21 cellular contexts compared by ENCODE assay signal in the genomic region with DNA sequence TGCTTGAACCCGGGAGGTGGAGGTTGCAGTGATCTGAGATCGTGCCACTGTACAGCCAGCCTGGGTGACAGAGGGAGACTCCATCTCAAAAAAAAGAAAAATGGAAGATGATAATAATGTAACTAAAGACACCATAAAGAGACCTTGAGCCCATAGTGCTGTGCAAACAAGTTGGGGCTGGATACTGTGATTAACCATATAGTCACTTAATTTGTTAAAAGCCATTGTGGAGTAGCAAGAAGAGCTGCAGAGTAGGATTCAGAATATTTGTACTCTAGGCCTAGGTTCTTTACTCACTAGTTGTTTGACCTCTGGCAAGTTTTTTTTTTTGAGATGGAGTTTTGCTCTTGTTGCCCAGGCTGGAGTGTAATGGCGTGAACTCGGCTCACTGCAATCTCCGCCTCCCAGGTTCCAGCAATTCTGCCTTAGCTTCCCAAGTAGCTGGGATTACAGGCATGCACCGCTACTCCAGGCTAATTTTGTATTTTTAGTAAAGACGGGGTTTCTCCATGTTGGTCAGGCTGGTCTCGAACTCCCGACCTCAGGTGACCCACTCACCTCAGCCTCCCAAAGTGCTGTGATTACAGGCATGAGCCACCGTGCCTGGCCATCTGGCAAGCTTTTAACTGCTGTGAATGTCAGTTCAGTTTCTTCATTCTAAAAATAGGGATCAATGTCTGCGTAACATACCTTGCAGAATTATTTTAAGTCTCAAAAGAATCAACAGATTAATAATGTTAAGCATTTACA. TPM values are rescaled to one million over a fixed set of nuclear protein-coding genes. Genes with fewer than 3 reads are reported as not detected.
A peak's percentile ranks its signal among the peaks of the same experiment; 100 is the strongest.
DNase-seq lines count a peak whose midpoint lies in the region; ATAC-seq lines count a peak whose summit lies in the region.
"Had no signal": no experiment of that assay in that cellular context is flagged by ENCODE, and none has a peak within 500 bp of the region (broad histone marks: within the 10 kb centered on the region; RNA-seq: fewer than 3 reads in every experiment).

No MANE protein-coding gene starts in this region.

- DNase-seq in Right ventricle myocardium superior (no peak), right cardiac atrium (no peak), T-helper 17 cell (no peak), NCI-H748 treated with DMSO at 0.1 percent for 48 hours (lab: John Stamatoyannopoulos, UW) (no peak), mesenteric fat pad (ENCODE audit: low spot score) (no peak)
- no peak for DNase-seq in stimulated activated effector memory CD8-positive, alpha-beta T cell treated with anti-CD3 and anti-CD28 coated beads, Interleukin-12 subunit alpha, Interleukin-12 subunit beta, amount 100 ng/mL, for 72 hours (ENCODE audit: low spot score in 2 of 2)
- DNase-seq: activated CD4-positive, alpha-beta T cell treated with anti-CD3 and anti-CD28 coated beads, Interleukin-2, amount 50 U/mL, for 4 hours; amygdala; central memory CD4-positive, alpha-beta T cell; glutamatergic neuron; NCI-H1930; NCI-H510A; stimulated activated CD4-positive, alpha-beta T cell treated with anti-CD3 and anti-CD28 coated beads, Interleukin-2, amount 100 ng/mL, for 24 hours; stomach had no signal

- no peaks in the 10 kb centered on the region for H3K9me3 Mint-ChIP-seq in stimulated activated effector memory CD8-positive, alpha-beta T cell treated with anti-CD3 and anti-CD28 coated beads, Interleukin-12 subunit alpha, Interleukin-12 subunit beta, amount 100 ng/mL, for 72 hours
- H3K9me3 Mint-ChIP-seq: activated T-helper 2 cell treated with anti-CD3 and anti-CD28 coated beads, Interferon-gamma antibody, Interleukin-2, Interleukin-4, amounts not matched to agents 10 μg/mL and 5 μg/mL and 100 μg/mL, durations not matched to agents 14 hours and 24 hours and 36 hours; GM23338; type B pancreatic cell had no signal

- no peaks in the 10 kb centered on the region for H3K27me3 ChIP-seq in right cardiac atrium (ENCODE audit: control insufficient read depth, insufficient read depth)
- H3K27me3 ChIP-seq: stomach had no signal

- H3K27ac ChIP-seq in right cardiac atrium (ENCODE audit: low read length) = no peak overlapping the region
- H3K27ac ChIP-seq: KMS-11, parathyroid adenoma had no signal

- peaks cover 14% of the 10 kb centered on the region for H3K4me1 ChIP-seq in right cardiac atrium (ENCODE audit: control insufficient read depth, insufficient read depth, low read length)
- H3K4me1 ChIP-seq: parathyroid adenoma had no signal

- no peak overlapping the region for H3K4me3 Mint-ChIP-seq in T-helper 17 cell
- H3K4me3 Mint-ChIP-seq in stimulated activated effector memory CD8-positive, alpha-beta T cell treated with anti-CD3 and anti-CD28 coated beads, Interleukin-12 subunit alpha, Interleukin-12 subunit beta, amount 100 ng/mL, for 72 hours = no peak overlapping the region
- H3K4me3 Mint-ChIP-seq: GM23338, type B pancreatic cell had no signal

- H3K4me3 ChIP-seq in right cardiac atrium (ENCODE audit: low read length) = no peak overlapping the region
- H3K4me3 ChIP-seq: GM23338, stomach had no signal

- peaks cover 74% of the 10 kb centered on the region for H3K4me1 Mint-ChIP-seq in T-helper 17 cell
- H3K4me1 Mint-ChIP-seq in stimulated activated effector memory CD8-positive, alpha-beta T cell treated with anti-CD3 and anti-CD28 coated beads, Interleukin-12 subunit alpha, Interleukin-12 subunit beta, amount 100 ng/mL, for 72 hours = peaks cover 90% of the 10 kb centered on the region

- WGBS in right cardiac atrium = 78% methylated on average over 11 of the region's 11 CpGs

- H3K36me3 Mint-ChIP-seq in T-helper 17 cell (ENCODE audit: low read depth) = peaks cover 9% of the 10 kb centered on the region
- H3K36me3 Mint-ChIP-seq in stimulated activated effector memory CD8-positive, alpha-beta T cell treated with anti-CD3 and anti-CD28 coated beads, Interleukin-12 subunit alpha, Interleukin-12 subunit beta, amount 100 ng/mL, for 72 hours = peaks cover 90% of the 10 kb centered on the region

- intact Hi-C loops in Right ventricle myocardium superior (cut with DNase I) = no loop called here
- intact Hi-C loops in right cardiac atrium (cut with DNase I) = no loop called here

- no peaks in the 10 kb centered on the region for H3K9me3 ChIP-seq in right cardiac atrium (ENCODE audit: control insufficient read depth, low read length)
- no peaks in the 10 kb centered on the region for H3K9me3 ChIP-seq in T-helper 17 cell (ENCODE audit: control insufficient read depth, low read length, poor library complexity, severe bottlenecking)
- H3K9me3 ChIP-seq: stomach had no signal

- ATAC-seq in Right ventricle myocardium superior (ENCODE audit: poor library complexity) (peak; percentile 32), right cardiac atrium (no peak), T-helper 17 cell (no peak), esophagus mucosa (peak; percentile 56)
- ATAC-seq in stimulated activated effector memory CD8-positive, alpha-beta T cell treated with anti-CD3 and anti-CD28 coated beads, Interleukin-12 subunit alpha, Interleukin-12 subunit beta, amount 100 ng/mL, for 72 hours = no peak
- ATAC-seq: GM23338, Right ventricle myocardium inferior had no signal

- peak overlapping the region; percentile 90 for H3K27ac Mint-ChIP-seq in T-helper 17 cell
- peak overlapping the region; percentile 37 for H3K27ac Mint-ChIP-seq in stimulated activated effector memory CD8-positive, alpha-beta T cell treated with anti-CD3 and anti-CD28 coated beads, Interleukin-12 subunit alpha, Interleukin-12 subunit beta, amount 100 ng/mL, for 72 hours
- H3K27ac Mint-ChIP-seq: activated T-helper 2 cell treated with anti-CD3 and anti-CD28 coated beads, Interferon-gamma antibody, Interleukin-2, Interleukin-4, amounts not matched to agents 10 μg/mL and 5 μg/mL and 100 μg/mL, durations not matched to agents 14 hours and 24 hours and 36 hours; GM23338; type B pancreatic cell had no signal

- H3K27me3 Mint-ChIP-seq in T-helper 17 cell = no peaks in the 10 kb centered on the region
- H3K27me3 Mint-ChIP-seq: type B pancreatic cell had no signal

RNA-seq across cellular contexts. Expression of a gene that starts 12.8 kb away (rescaled TPM):
- 72.6 TPM for total RNA-seq in Right ventricle myocardium superior
- total RNA-seq in right cardiac atrium = 100 to 1,000 TPM in 2 of 4 donors, 10 to 100 TPM in 2; 72.8 to 118 (median 97.9) TPM
- polyA plus RNA-seq in right cardiac atrium = 43.8 TPM
- total RNA-seq in T-helper 17 cell = 100 to 1,000 TPM; 244 to 273 TPM
- 240 TPM for total RNA-seq in esophagus mucosa
- total RNA-seq in mesenteric fat pad = 381 TPM

RNA-seq across cellular contexts. Expression of a gene that starts 43.7 kb away (rescaled TPM):
- total RNA-seq in Right ventricle myocardium superior (37.7 TPM), right cardiac atrium (10 to 100 TPM; 37.6 to 59.0 (median 42.6) TPM), T-helper 17 cell (10 to 100 TPM; 39.7 to 41.3 TPM), esophagus mucosa (41.0 TPM), mesenteric fat pad (94.0 TPM)
- 39.5 TPM for polyA plus RNA-seq in right cardiac atrium

Comparison
In these comparisons a context has a peak if more than half of its experiments do, and no peak if none do; other contexts are left out.
1. ATAC-seq: peak in Right ventricle myocardium superior (single experiment) and esophagus mucosa (single experiment); none in right cardiac atrium (0 of 2), T-helper 17 cell (single experiment) and stimulated activated effector memory CD8-positive, alpha-beta T cell treated with anti-CD3 and anti-CD28 coated beads, Interleukin-12 subunit alpha, Interleukin-12 subunit beta, amount 100 ng/mL, for 72 hours (single experiment).